ENCODE assay signal across 1 cellular context in the genomic region with DNA sequence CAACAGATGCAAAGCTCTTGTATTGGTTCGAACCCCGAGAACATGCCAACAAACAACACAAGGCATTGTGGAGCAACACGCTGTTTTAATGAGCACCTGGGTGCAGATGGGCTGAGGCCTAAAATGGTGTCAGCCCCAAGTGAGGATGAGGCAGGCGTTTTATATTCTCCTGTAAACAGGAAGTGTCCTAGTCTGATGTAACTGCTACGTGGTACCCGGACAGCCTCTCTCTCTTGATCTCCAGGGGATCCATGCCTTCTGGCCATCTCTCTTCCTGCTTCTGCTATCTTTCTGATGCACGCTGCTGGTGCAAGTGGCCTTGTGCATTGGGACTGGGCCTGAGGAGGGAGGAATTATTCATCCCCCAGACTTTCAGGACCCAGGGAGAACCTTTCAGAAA.
TF ChIP-seq lines count a peak whose summit lies in the region.

No MANE protein-coding gene starts in this region.

TF ChIP-seq in K562, 482 proteins besides CTCF, POLR2A, EP300 and RAD21 (continued from another document):
- TF ChIP-seq, protein P1, sequence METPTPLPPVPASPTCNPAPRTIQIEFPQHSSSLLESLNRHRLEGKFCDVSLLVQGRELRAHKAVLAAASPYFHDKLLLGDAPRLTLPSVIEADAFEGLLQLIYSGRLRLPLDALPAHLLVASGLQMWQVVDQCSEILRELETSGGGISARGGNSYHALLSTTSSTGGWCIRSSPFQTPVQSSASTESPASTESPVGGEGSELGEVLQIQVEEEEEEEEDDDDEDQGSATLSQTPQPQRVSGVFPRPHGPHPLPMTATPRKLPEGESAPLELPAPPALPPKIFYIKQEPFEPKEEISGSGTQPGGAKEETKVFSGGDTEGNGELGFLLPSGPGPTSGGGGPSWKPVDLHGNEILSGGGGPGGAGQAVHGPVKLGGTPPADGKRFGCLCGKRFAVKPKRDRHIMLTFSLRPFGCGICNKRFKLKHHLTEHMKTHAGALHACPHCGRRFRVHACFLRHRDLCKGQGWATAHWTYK (CRISPR knock-in tag; IDR thresholded peaks at IDR 0.05), result 0 out of 2 replicates have a peak, but pooled peaks have one; percentile 38
- no peak for TF ChIP-seq DDX20 (tag; IDR thresholded peaks at IDR 0.05; ENCODE audit: low read depth)
- TF ChIP-seq, protein P2, sequence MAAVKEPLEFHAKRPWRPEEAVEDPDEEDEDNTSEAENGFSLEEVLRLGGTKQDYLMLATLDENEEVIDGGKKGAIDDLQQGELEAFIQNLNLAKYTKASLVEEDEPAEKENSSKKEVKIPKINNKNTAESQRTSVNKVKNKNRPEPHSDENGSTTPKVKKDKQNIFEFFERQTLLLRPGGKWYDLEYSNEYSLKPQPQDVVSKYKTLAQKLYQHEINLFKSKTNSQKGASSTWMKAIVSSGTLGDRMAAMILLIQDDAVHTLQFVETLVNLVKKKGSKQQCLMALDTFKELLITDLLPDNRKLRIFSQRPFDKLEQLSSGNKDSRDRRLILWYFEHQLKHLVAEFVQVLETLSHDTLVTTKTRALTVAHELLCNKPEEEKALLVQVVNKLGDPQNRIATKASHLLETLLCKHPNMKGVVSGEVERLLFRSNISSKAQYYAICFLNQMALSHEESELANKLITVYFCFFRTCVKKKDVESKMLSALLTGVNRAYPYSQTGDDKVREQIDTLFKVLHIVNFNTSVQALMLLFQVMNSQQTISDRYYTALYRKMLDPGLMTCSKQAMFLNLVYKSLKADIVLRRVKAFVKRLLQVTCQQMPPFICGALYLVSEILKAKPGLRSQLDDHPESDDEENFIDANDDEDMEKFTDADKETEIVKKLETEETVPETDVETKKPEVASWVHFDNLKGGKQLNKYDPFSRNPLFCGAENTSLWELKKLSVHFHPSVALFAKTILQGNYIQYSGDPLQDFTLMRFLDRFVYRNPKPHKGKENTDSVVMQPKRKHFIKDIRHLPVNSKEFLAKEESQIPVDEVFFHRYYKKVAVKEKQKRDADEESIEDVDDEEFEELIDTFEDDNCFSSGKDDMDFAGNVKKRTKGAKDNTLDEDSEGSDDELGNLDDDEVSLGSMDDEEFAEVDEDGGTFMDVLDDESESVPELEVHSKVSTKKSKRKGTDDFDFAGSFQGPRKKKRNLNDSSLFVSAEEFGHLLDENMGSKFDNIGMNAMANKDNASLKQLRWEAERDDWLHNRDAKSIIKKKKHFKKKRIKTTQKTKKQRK (IDR thresholded peaks at IDR 0.05; ENCODE audit: borderline replicate concordance, low read depth, low read length), result no peak
- no peak for TF ChIP-seq CEBPB (tag; IDR thresholded peaks at IDR 0.05)
- TF ChIP-seq BHLHE40 (IDR thresholded peaks at IDR 0.05; ENCODE audit: low read length), result no peak
- no peak for TF ChIP-seq GABPA (tag; conservative IDR thresholded peaks at IDR 0.05; ENCODE audit: low read depth)
- 0 out of 2 replicates have a peak, but pooled peaks have one; percentile 29 for TF ChIP-seq DMBX1 (CRISPR knock-in tag; IDR thresholded peaks at IDR 0.05; ENCODE audit: borderline replicate concordance)
